12 cellular contexts compared by ENCODE assay signal in the genomic region with DNA sequence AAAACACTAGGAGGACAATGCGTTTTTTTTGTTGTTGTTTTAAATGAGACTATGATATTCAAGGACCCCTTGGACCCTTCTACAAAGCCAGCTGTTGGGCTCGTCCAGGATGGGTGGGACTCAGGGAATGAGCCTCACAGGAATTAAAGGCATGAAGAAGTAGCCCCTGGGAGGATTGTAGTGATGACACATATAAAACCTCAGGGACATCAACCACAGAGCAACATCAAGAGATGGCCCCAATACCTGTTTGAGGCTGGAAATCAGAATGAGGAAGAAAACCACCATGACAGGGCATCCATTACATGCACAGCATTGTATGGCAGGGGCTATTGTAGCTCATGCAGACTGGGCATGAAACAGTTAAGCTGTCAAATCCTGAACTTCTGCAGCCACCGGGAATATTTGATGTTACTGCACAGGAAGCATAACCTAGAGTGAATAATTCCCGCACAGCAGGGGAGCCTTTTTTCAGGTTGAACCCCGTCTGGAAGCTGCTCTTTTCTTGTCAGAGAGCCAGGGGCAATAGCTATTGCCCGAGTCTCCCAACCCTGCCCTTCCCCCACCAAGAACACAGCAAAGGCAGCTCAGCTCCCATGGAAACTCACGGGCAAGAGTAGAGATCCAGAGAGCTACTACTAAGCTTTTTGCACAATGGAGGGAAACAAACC.
DNase-seq lines count a peak whose midpoint lies in the region; ATAC-seq and TF ChIP-seq lines count a peak whose summit lies in the region.
"Had no signal": no experiment of that assay in that cellular context is flagged by ENCODE, and none has a peak within 500 bp of the region (broad histone marks: within the 10 kb centered on the region; RNA-seq: fewer than 3 reads in every experiment).

No MANE protein-coding gene starts in this region.

- H3K27ac ChIP-seq in caudate nucleus (ENCODE audit: low read depth, low read length), result peak overlapping the region; percentile 22
- H3K27ac ChIP-seq: SK-N-MC had no signal

- no peak overlapping the region for H3K27ac Mint-ChIP-seq in neural crest cell (ENCODE audit: unreplicated experiment)
- H3K27ac Mint-ChIP-seq: activated CD8-positive, alpha-beta T cell treated with anti-CD3 and anti-CD28 coated beads, Interleukin-2, amount 10 ng/mL, durations not matched to agents 7 days and 5 days had no signal

- peak overlapping the region; percentile 47 for H3K4me3 Mint-ChIP-seq in neural crest cell
- H3K4me3 Mint-ChIP-seq: activated CD8-positive, alpha-beta T cell treated with anti-CD3 and anti-CD28 coated beads, Interleukin-2, amount 10 ng/mL, durations not matched to agents 7 days and 5 days had no signal

- peaks cover 36% of the 10 kb centered on the region for H3K4me1 Mint-ChIP-seq in neural crest cell

- peaks cover 4% of the 10 kb centered on the region for H3K9me3 Mint-ChIP-seq in neural crest cell

- ATAC-seq in GM18907 (IDR thresholded peaks at IDR 0.05; ENCODE audit: unreplicated experiment), result no peak
- no peak for ATAC-seq in GM21381 (IDR thresholded peaks at IDR 0.05; ENCODE audit: unreplicated experiment)
- ATAC-seq: activated CD8-positive, alpha-beta T cell treated with anti-CD3 and anti-CD28 coated beads, Interleukin-2, amount 10 ng/mL, durations not matched to agents 7 days and 5 days had no signal

- in situ Hi-C loops in G401 (cut with HindIII; ENCODE audit: low sequenced_read_pairs), result no loop called here

- no peaks in the 10 kb centered on the region for H3K27me3 Mint-ChIP-seq in neural crest cell (ENCODE audit: low read depth)

- TF ChIP-seq CTCF in neural crest cell (conservative IDR thresholded peaks at IDR 0.05), result no peak

- peak; percentile 18 for DNase-seq in G401 (ENCODE audit: low spot score)
- DNase-seq in NCI-H226, result peak; percentile 69
- peak in 1 of 61 donors; percentile 8 for DNase-seq in caudate nucleus (lab: John Stamatoyannopoulos, UW)
- DNase-seq in neural crest cell (ENCODE audit: low read depth, low spot score), result peak; percentile 28
- no peak for DNase-seq in germinal center (ENCODE audit: low spot score)
- DNase-seq in D341Med (ENCODE audit: low spot score), result no peak
- DNase-seq: activated CD8-positive, alpha-beta T cell treated with anti-CD3 and anti-CD28 coated beads, Interleukin-2, amount 10 ng/mL, durations not matched to agents 7 days and 5 days; DND-41; KG1 had no signal

- peaks cover 3% of the 10 kb centered on the region for H3K36me3 Mint-ChIP-seq in neural crest cell (ENCODE audit: low read depth)

Comparison
In these comparisons a context has a peak if more than half of its experiments do, and no peak if none do; other contexts are left out.
1. DNase-seq: peak in G401 (single experiment), NCI-H226 (single experiment) and neural crest cell (single experiment); none in germinal center (single experiment) and D341Med (single experiment).